Comparison of ENCODE assay signal across 15 cellular contexts in genomic region chr5:52760695-52761366, GRCh38. TPM values are rescaled to one million over a fixed set of nuclear protein-coding genes. Genes with fewer than 3 reads are reported as not detected.
DNase-seq lines count a peak whose midpoint lies in the region; ATAC-seq and TF ChIP-seq lines count a peak whose summit lies in the region.
"Had no signal": no experiment of that assay in that cellular context is flagged by ENCODE, and none has a peak within 500 bp of the region (broad histone marks: within the 10 kb centered on the region; RNA-seq: fewer than 3 reads in every experiment).

No MANE protein-coding gene starts in this region.

- no peak overlapping the region for H3K4me3 Mint-ChIP-seq in activated CD4-positive, alpha-beta T cell treated with anti-CD3 and anti-CD28 coated beads for 36 hours
- H3K4me3 Mint-ChIP-seq: activated naive CD8-positive, alpha-beta T cell treated with anti-CD3 and anti-CD28 coated beads, Interleukin-2, amount 10 ng/mL, durations not matched to agents 7 days and 5 days; CD8-positive, alpha-beta T cell had no signal

- no peaks in the 10 kb centered on the region for H3K36me3 Mint-ChIP-seq in activated CD4-positive, alpha-beta T cell treated with anti-CD3 and anti-CD28 coated beads for 36 hours (ENCODE audit: low read depth)
- H3K36me3 Mint-ChIP-seq: CD8-positive, alpha-beta T cell had no signal

- peak overlapping the region; percentile 39 for H3K4me2 ChIP-seq in OCI-LY3 (ENCODE audit: low read length)
- H3K4me2 ChIP-seq: hepatocyte had no signal

- no peak overlapping the region for H3K27ac Mint-ChIP-seq in activated CD4-positive, alpha-beta T cell treated with anti-CD3 and anti-CD28 coated beads for 36 hours
- H3K27ac Mint-ChIP-seq: activated naive CD8-positive, alpha-beta T cell treated with anti-CD3 and anti-CD28 coated beads, Interleukin-2, amount 10 ng/mL, durations not matched to agents 7 days and 5 days; CD8-positive, alpha-beta T cell had no signal

- peaks cover 12% of the 10 kb centered on the region for H3K4me1 Mint-ChIP-seq in activated CD4-positive, alpha-beta T cell treated with anti-CD3 and anti-CD28 coated beads for 36 hours
- H3K4me1 Mint-ChIP-seq: activated naive CD8-positive, alpha-beta T cell treated with anti-CD3 and anti-CD28 coated beads, Interleukin-2, amount 10 ng/mL, durations not matched to agents 7 days and 5 days had no signal

- no peaks in the 10 kb centered on the region for H3K27me3 ChIP-seq in OCI-LY3 (ENCODE audit: low read depth, low read length)
- H3K27me3 ChIP-seq: hepatocyte, SJSA1 had no signal

- H3K4me1 ChIP-seq in OCI-LY3 (ENCODE audit: low read length) = peaks cover 18% of the 10 kb centered on the region
- H3K4me1 ChIP-seq: SJSA1 had no signal

- ATAC-seq in activated CD4-positive, alpha-beta T cell treated with anti-CD3 and anti-CD28 coated beads for 36 hours = peak; percentile 77
- ATAC-seq in GM21619 (IDR thresholded peaks at IDR 0.05; ENCODE audit: unreplicated experiment) (peak; percentile 55), GM21786 (IDR thresholded peaks at IDR 0.05; ENCODE audit: unreplicated experiment) (no peak)
- ATAC-seq: CD8-positive, alpha-beta T cell; sciatic nerve had no signal

- intact Hi-C loops in activated CD4-positive, alpha-beta T cell treated with anti-CD3 and anti-CD28 coated beads for 36 hours (cut with DNase I, micrococcal nuclease) = no loop called here

- H2AFZ ChIP-seq in OCI-LY3 (ENCODE audit: low read depth, low read length) = no peak overlapping the region
- H2AFZ ChIP-seq: hepatocyte had no signal

- CTCF ChIA-PET in activated CD4-positive, alpha-beta T cell treated with anti-CD3 and anti-CD28 coated beads for 36 hours (lab: Charles Lee) = interaction anchor here (0.6 kb wide), 1 partner anchor 717 kb away, joined by 3 read pairs; no protein-coding TSS in a partner anchor

- H3K36me3 ChIP-seq in OCI-LY3 (replicated peaks; ENCODE audit: low read depth, low read length) = peaks cover 15% of the 10 kb centered on the region
- H3K36me3 ChIP-seq: left ventricle myocardium inferior, SJSA1 had no signal

- H4K20me1 ChIP-seq in OCI-LY3 (ENCODE audit: insufficient read depth, low read length) = no peaks in the 10 kb centered on the region

- no peak for TF ChIP-seq CTCF in OCI-LY3 (IDR thresholded peaks at IDR 0.05; ENCODE audit: low read depth, low read length)

- peaks cover 6% of the 10 kb centered on the region for H3K9me3 Mint-ChIP-seq in activated CD4-positive, alpha-beta T cell treated with anti-CD3 and anti-CD28 coated beads for 36 hours (ENCODE audit: low read depth)

- H3K79me2 ChIP-seq in OCI-LY3 (ENCODE audit: low read length) = no peaks in the 10 kb centered on the region
- H3K79me2 ChIP-seq: hepatocyte had no signal

- no peaks in the 10 kb centered on the region for H3K27me3 Mint-ChIP-seq in activated CD4-positive, alpha-beta T cell treated with anti-CD3 and anti-CD28 coated beads for 36 hours
- H3K27me3 Mint-ChIP-seq: activated naive CD8-positive, alpha-beta T cell treated with anti-CD3 and anti-CD28 coated beads, Interleukin-2, amount 10 ng/mL, durations not matched to agents 7 days and 5 days had no signal

- peak; percentile 68 for DNase-seq in activated CD4-positive, alpha-beta T cell treated with anti-CD3 and anti-CD28 coated beads for 36 hours
- no peak for DNase-seq in activated CD4-positive, alpha-beta T cell treated with anti-CD3 and anti-CD28 coated beads, Interleukin-2, amount 50 U/mL, for 1 hour
- DNase-seq in stimulated activated CD4-positive, alpha-beta T cell treated with anti-CD3 and anti-CD28 coated beads, TNF-alpha, amount 100 ng/mL, for 48 hours (ENCODE audit: low read depth in 3 of 3) = peak; percentile 10 to 25 (median 20)
- DNase-seq in NCI-H2029 (lab: John Stamatoyannopoulos, UW) (no peak), GDM1 (lab: John Stamatoyannopoulos, UW) (no peak)
- DNase-seq: activated naive CD8-positive, alpha-beta T cell treated with anti-CD3 and anti-CD28 coated beads, Interleukin-2, amount 10 ng/mL, durations not matched to agents 7 days and 5 days; CD8-positive, alpha-beta T cell; left ventricle myocardium inferior had no signal

- peaks cover 5% of the 10 kb centered on the region; the same call in 1 of the 2 replicates for H3K9me3 ChIP-seq in OCI-LY3 (ENCODE audit: insufficient read depth, low read length)
- H3K9me3 ChIP-seq: left ventricle myocardium inferior, SJSA1 had no signal

- H3K9ac ChIP-seq in OCI-LY3 (ENCODE audit: low read length) = no peak overlapping the region; the same call in 1 of the 2 replicates

- H3K4me3 ChIP-seq in OCI-LY3 (ENCODE audit: low read length) = peak overlapping the region; percentile 15; the same call in 1 of the 2 replicates
- H3K4me3 ChIP-seq: hepatocyte, left ventricle myocardium inferior, SJSA1 had no signal

- POLR2A ChIA-PET in activated CD4-positive, alpha-beta T cell treated with anti-CD3 and anti-CD28 coated beads for 36 hours (lab: Charles Lee) = interaction anchor here (0.5 kb wide), 1 partner anchor 28 kb away, joined by 3 read pairs; no protein-coding TSS in a partner anchor

- peak overlapping the region; percentile 75 for H3K27ac ChIP-seq in OCI-LY3 (ENCODE audit: low read length)
- H3K27ac ChIP-seq: hepatocyte, left ventricle myocardium inferior, SJSA1, VCaP had no signal

RNA-seq across cellular contexts. Expression of gene ITGA1, which starts 26.9 kb away (rescaled TPM):
- total RNA-seq in activated CD4-positive, alpha-beta T cell treated with anti-CD3 and anti-CD28 coated beads for 36 hours = 1 to 10 TPM; 1.9 to 3.9 TPM

RNA-seq across cellular contexts. Expression of gene PELO, which starts 26.9 kb away (rescaled TPM):
- 10 to 100 TPM; 12.8 to 17.3 TPM for total RNA-seq in activated CD4-positive, alpha-beta T cell treated with anti-CD3 and anti-CD28 coated beads for 36 hours

Comparison
In these comparisons a context has a peak if more than half of its experiments do, and no peak if none do; other contexts are left out.
1. DNase-seq: peak in activated CD4-positive, alpha-beta T cell treated with anti-CD3 and anti-CD28 coated beads for 36 hours (single experiment) and stimulated activated CD4-positive, alpha-beta T cell treated with anti-CD3 and anti-CD28 coated beads, TNF-alpha, amount 100 ng/mL, for 48 hours (3 of 3); none in activated CD4-positive, alpha-beta T cell treated with anti-CD3 and anti-CD28 coated beads, Interleukin-2, amount 50 U/mL, for 1 hour (single experiment), NCI-H2029 (single experiment) and GDM1 (single experiment).